In the genomic region with DNA sequence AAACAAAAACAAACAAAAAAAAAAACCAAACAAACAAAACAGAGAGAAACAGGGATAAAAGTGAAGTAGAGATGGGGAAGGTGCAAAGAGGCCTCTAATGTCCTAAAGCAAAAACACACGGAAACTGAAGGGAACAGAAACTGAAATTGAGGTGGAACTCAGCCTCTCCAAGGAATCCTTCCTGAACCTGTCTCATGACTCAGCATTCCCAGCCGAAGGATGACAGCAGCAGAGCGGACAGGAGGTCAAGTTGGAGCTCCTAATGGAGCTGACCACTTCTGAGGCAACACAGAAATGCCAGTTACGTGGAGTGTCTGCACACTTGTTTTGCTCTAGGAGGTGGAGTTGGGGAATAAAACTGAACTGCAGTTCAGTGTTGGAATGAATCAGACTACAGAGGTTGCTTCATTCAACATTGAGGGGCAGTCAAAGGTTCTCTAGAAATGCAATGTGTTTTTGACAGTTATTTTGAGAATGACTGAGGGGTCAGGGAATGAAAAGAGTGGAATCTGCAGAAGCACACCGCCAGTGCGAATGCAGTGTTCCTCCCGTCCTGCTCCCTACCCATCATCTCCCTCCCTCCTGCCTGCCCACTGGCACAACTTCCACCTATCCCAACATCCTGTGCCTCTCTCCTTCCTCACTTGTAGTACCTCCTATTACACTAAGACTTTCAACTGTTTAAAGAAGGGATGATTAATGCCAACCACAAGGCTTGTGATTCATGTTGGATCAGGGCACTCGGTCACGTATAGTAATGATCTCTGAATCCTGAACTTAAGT, we compare ENCODE assay signal across 9 cellular contexts. TPM values are rescaled to one million over a fixed set of nuclear protein-coding genes. Genes with fewer than 3 reads are reported as not detected.
A peak's percentile ranks its signal among the peaks of the same experiment; 100 is the strongest.
DNase-seq lines count a peak whose midpoint lies in the region; ATAC-seq and TF ChIP-seq lines count a peak whose summit lies in the region.
"Had no signal": no experiment of that assay in that cellular context is flagged by ENCODE, and none has a peak within 500 bp of the region (broad histone marks: within the 10 kb centered on the region; RNA-seq: fewer than 3 reads in every experiment).

No MANE protein-coding gene starts in this region.

- DNase-seq in activated naive CD4-positive, alpha-beta T cell treated with Interleukin-2 at 50 U/mL for 16 hours = no peak
- DNase-seq in T1000 (lab: John Stamatoyannopoulos, UW) = peak; percentile 40
- no peak for DNase-seq in right atrium auricular region (ENCODE audit: low spot score)
- peak; percentile 24 for DNase-seq in superior temporal gyrus (ENCODE audit: extremely low spot score)
- no peak for DNase-seq in COR-L47 (lab: John Stamatoyannopoulos, UW)
- no peak for DNase-seq in NCI-H1092 treated with DMSO at 0.1 percent for 48 hours (lab: John Stamatoyannopoulos, UW)
- DNase-seq: stimulated activated CD4-positive, alpha-beta T cell treated with anti-CD3 and anti-CD28 coated beads, Interleukin-15, amount 100 ng/mL, for 24 hours had no signal

- H3K27me3 Mint-ChIP-seq in activated naive CD4-positive, alpha-beta T cell treated with anti-CD3 and anti-CD28 coated beads, Interleukin-2, amount 50 U/mL, for 24 hours = no peaks in the 10 kb centered on the region

- peaks cover 4% of the 10 kb centered on the region for H3K36me3 Mint-ChIP-seq in activated naive CD4-positive, alpha-beta T cell treated with anti-CD3 and anti-CD28 coated beads, Interleukin-2, amount 50 U/mL, for 24 hours

- no peak overlapping the region for H3K4me3 ChIP-seq in right atrium auricular region

- H3K27me3 ChIP-seq in right atrium auricular region = no peaks in the 10 kb centered on the region

- H3K4me1 Mint-ChIP-seq in activated naive CD4-positive, alpha-beta T cell treated with anti-CD3 and anti-CD28 coated beads, Interleukin-2, amount 50 U/mL, for 24 hours = peaks cover 87% of the 10 kb centered on the region

- no peaks in the 10 kb centered on the region for H3K9me3 ChIP-seq in right atrium auricular region

- H3K27ac Mint-ChIP-seq in activated naive CD4-positive, alpha-beta T cell treated with anti-CD3 and anti-CD28 coated beads, Interleukin-2, amount 50 U/mL, for 24 hours = no peak overlapping the region

- peak overlapping the region; percentile 93 to 94 for H3K27ac ChIP-seq in right atrium auricular region

- no peak for ATAC-seq in GM19455 (IDR thresholded peaks at IDR 0.05; ENCODE audit: unreplicated experiment)

- no peaks in the 10 kb centered on the region for H3K9me3 Mint-ChIP-seq in activated naive CD4-positive, alpha-beta T cell treated with anti-CD3 and anti-CD28 coated beads, Interleukin-2, amount 50 U/mL, for 24 hours

- peaks cover 3 to 73% of the 10 kb centered on the region in 2 donors for H3K4me1 ChIP-seq in right atrium auricular region

- no peak for TF ChIP-seq CTCF in right atrium auricular region (IDR thresholded peaks at IDR 0.05)

- peak overlapping the region; percentile 11 for H3K4me3 Mint-ChIP-seq in activated naive CD4-positive, alpha-beta T cell treated with anti-CD3 and anti-CD28 coated beads, Interleukin-2, amount 50 U/mL, for 24 hours

- no peaks in the 10 kb centered on the region for H3K36me3 ChIP-seq in right atrium auricular region

RNA-seq across cellular contexts. Expression of a gene that starts 6.3 kb away (rescaled TPM):
- total RNA-seq in right atrium auricular region = 10 to 100 TPM; 19.5 to 21.8 TPM

RNA-seq across cellular contexts. Expression of a gene that starts 20.8 kb away (rescaled TPM):
- total RNA-seq in right atrium auricular region = not detected

RNA-seq across cellular contexts. Expression of a gene that starts 54.6 kb away (rescaled TPM):
- total RNA-seq in right atrium auricular region = 10 to 100 TPM; 13.6 to 14.8 TPM

Comparison
In these comparisons a context has a peak if more than half of its experiments do, and no peak if none do; other contexts are left out.
1. DNase-seq: peak in T1000 (single experiment) and superior temporal gyrus (single experiment); none in activated naive CD4-positive, alpha-beta T cell treated with Interleukin-2 at 50 U/mL for 16 hours (single experiment), right atrium auricular region (single experiment), COR-L47 (single experiment) and NCI-H1092 treated with DMSO at 0.1 percent for 48 hours (single experiment).